Comparison of ENCODE assay signal across 8 cellular contexts in the genomic region with DNA sequence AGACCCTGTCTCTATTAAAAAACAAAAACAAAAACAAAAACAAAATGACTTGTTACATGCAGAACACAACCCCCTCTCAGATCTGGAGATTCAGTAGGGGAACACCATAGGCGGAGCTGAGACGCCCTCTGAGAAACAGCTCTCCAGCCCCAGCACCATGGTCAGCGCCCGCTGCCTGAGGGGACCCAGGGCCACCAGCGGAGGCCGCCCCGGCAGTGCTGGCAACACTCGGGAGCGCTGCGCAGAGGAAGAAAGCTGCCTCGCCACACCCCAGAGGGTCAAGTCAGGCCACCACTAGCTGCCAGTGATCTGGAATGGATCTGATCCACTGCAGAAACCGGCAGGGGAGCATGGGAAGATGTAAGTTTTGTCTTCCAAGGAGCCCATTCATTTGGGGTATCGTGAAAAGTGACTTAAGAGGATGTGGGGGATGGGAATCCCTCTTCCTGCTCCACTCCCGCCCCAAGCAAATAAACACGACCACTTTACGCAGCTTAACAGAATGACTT. TPM values are rescaled to one million over a fixed set of nuclear protein-coding genes. Genes with fewer than 3 reads are reported as not detected.
DNase-seq lines count a peak whose midpoint lies in the region; ATAC-seq lines count a peak whose summit lies in the region.

No MANE protein-coding gene starts in this region.

- H3K4me1 ChIP-seq in CD4-positive, CD25-positive, alpha-beta regulatory T cell (ENCODE audit: control insufficient read depth, insufficient read depth, low read length, poor library complexity, severe bottlenecking), result peaks cover 22% of the 10 kb centered on the region
- H3K4me1 ChIP-seq in SJCRH30, result peaks cover 15% of the 10 kb centered on the region

- no peak for ATAC-seq in CD4-positive, CD25-positive, alpha-beta regulatory T cell (ENCODE audit: low read depth in 2 of 2)
- no peak for ATAC-seq in GM21825 (IDR thresholded peaks at IDR 0.05; ENCODE audit: unreplicated experiment)

- H3K27ac ChIP-seq in CD4-positive, CD25-positive, alpha-beta regulatory T cell (ENCODE audit: insufficient read depth, low read length, poor library complexity, severe bottlenecking), result no peak overlapping the region
- no peak overlapping the region for H3K27ac ChIP-seq in SJCRH30

- peaks cover 0 to 2% (median 0%) of the 10 kb centered on the region in 7 donors for H3K9me3 Mint-ChIP-seq in CD4-positive, CD25-positive, alpha-beta regulatory T cell

- no peaks in the 10 kb centered on the region for H3K36me3 ChIP-seq in CD4-positive, CD25-positive, alpha-beta regulatory T cell (ENCODE audit: control insufficient read depth, insufficient read depth, low read length)
- no peaks in the 10 kb centered on the region for H3K36me3 ChIP-seq in SJCRH30

- H3K27me3 Mint-ChIP-seq in CD4-positive, CD25-positive, alpha-beta regulatory T cell, result peaks cover 84% of the 10 kb centered on the region

- peaks cover 28% of the 10 kb centered on the region for H3K27me3 ChIP-seq in CD4-positive, CD25-positive, alpha-beta regulatory T cell (ENCODE audit: control insufficient read depth, insufficient read depth, low read length)
- no peaks in the 10 kb centered on the region for H3K27me3 ChIP-seq in SJCRH30

- peaks cover 5 to 27% (median 7%) of the 10 kb centered on the region in 4 donors for H3K4me1 Mint-ChIP-seq in CD4-positive, CD25-positive, alpha-beta regulatory T cell

- peak overlapping the region; percentile 69 for H3K4me3 ChIP-seq in CD4-positive, CD25-positive, alpha-beta regulatory T cell (ENCODE audit: low read depth, low read length)
- no peak overlapping the region for H3K4me3 ChIP-seq in SJCRH30

- peak in 1 of 3 donors; percentile 29 for DNase-seq in CD4-positive, CD25-positive, alpha-beta regulatory T cell
- peak; percentile 45 to 52 for DNase-seq in SJCRH30
- DNase-seq in dermis blood vessel endothelial cell, result peak; percentile 59
- DNase-seq in midbrain (lab: John Stamatoyannopoulos, UW), result peak; percentile 9
- no peak for DNase-seq in DMS53 treated with DMSO at 0.1 percent for 48 hours (lab: John Stamatoyannopoulos, UW; ENCODE audit: unreplicated experiment)
- DNase-seq in 8988T, result no peak
- no peak for DNase-seq in NCI-H524 treated with DMSO at 0.1 percent for 48 hours (lab: John Stamatoyannopoulos, UW)

- peak overlapping the region; percentile 43 to 84 (median 82) for H3K4me3 Mint-ChIP-seq in CD4-positive, CD25-positive, alpha-beta regulatory T cell

- H3K9me3 ChIP-seq in CD4-positive, CD25-positive, alpha-beta regulatory T cell (ENCODE audit: control insufficient read depth in 2 of 2, low read length in 2 of 2), result no peaks in the 10 kb centered on the region
- no peaks in the 10 kb centered on the region for H3K9me3 ChIP-seq in SJCRH30 (replicated peaks)

- H3K27ac Mint-ChIP-seq in CD4-positive, CD25-positive, alpha-beta regulatory T cell, result no peak overlapping the region

- no peaks in the 10 kb centered on the region for H3K36me3 Mint-ChIP-seq in CD4-positive, CD25-positive, alpha-beta regulatory T cell

RNA-seq across cellular contexts. Expression of a gene that starts 3.1 kb away (rescaled TPM):
- not detected for total RNA-seq in CD4-positive, CD25-positive, alpha-beta regulatory T cell
- not detected for polyA plus RNA-seq in CD4-positive, CD25-positive, alpha-beta regulatory T cell
- total RNA-seq in SJCRH30 (2014; rRNA removed; shearing (Covaris generic)), result 0.15 and 0.93 TPM in 2 replicates
- total RNA-seq in dermis blood vessel endothelial cell, result 0.17 TPM in 1 of 2 replicates, not detected in the other

Comparison
In these comparisons a context has a peak if more than half of its experiments do, and no peak if none do; other contexts are left out.
1. DNase-seq: peak in SJCRH30 (2 of 2), dermis blood vessel endothelial cell (single experiment) and midbrain (single experiment); none in DMS53 treated with DMSO at 0.1 percent for 48 hours (single experiment), 8988T (single experiment) and NCI-H524 treated with DMSO at 0.1 percent for 48 hours (single experiment).